1 cellular context compared by ENCODE assay signal in genomic region chr4:186685744-186686143, GRCh38.
TF ChIP-seq lines count a peak whose summit lies in the region.

No MANE protein-coding gene starts in this region.

TF ChIP-seq in HepG2, 621 proteins besides CTCF, POLR2A, EP300 and RAD21 (continued from another document and continues in another):
- no peak for TF ChIP-seq RXRA (CRISPR knock-in tag; IDR thresholded peaks at IDR 0.05)
- TF ChIP-seq RXRB (CRISPR knock-in tag; IDR thresholded peaks at IDR 0.05; ENCODE audit: borderline replicate concordance) = peak; percentile 36; the same call in 1 of the 2 replicates
- TF ChIP-seq MED1 (CRISPR knock-in tag; IDR thresholded peaks at IDR 0.05) = 0 out of 2 replicates have a peak, but pooled peaks have one; percentile 33
- TF ChIP-seq PHF5A (CRISPR knock-in tag; IDR thresholded peaks at IDR 0.05; ENCODE audit: low read depth, unreplicated experiment) = no peak
- TF ChIP-seq, protein P1, sequence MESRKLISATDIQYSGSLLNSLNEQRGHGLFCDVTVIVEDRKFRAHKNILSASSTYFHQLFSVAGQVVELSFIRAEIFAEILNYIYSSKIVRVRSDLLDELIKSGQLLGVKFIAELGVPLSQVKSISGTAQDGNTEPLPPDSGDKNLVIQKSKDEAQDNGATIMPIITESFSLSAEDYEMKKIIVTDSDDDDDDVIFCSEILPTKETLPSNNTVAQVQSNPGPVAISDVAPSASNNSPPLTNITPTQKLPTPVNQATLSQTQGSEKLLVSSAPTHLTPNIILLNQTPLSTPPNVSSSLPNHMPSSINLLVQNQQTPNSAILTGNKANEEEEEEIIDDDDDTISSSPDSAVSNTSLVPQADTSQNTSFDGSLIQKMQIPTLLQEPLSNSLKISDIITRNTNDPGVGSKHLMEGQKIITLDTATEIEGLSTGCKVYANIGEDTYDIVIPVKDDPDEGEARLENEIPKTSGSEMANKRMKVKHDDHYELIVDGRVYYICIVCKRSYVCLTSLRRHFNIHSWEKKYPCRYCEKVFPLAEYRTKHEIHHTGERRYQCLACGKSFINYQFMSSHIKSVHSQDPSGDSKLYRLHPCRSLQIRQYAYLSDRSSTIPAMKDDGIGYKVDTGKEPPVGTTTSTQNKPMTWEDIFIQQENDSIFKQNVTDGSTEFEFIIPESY (CRISPR knock-in tag; IDR thresholded peaks at IDR 0.05) = no peak
- TF ChIP-seq ZNF280B (CRISPR knock-in tag; IDR thresholded peaks at IDR 0.05; ENCODE audit: borderline replicate concordance) = no peak
- TF ChIP-seq XBP1 (CRISPR knock-in tag; IDR thresholded peaks at IDR 0.05) = no peak
- TF ChIP-seq AKAP8 (CRISPR knock-in tag; IDR thresholded peaks at IDR 0.05) = no peak
- no peak for TF ChIP-seq TBX3 (IDR thresholded peaks at IDR 0.05; ENCODE audit: borderline replicate concordance)
- no peak for TF ChIP-seq SUZ12 (IDR thresholded peaks at IDR 0.05; ENCODE audit: low read depth, low read length)
- TF ChIP-seq ZNF609 (CRISPR knock-in tag; IDR thresholded peaks at IDR 0.05; ENCODE audit: borderline replicate concordance) = no peak
- TF ChIP-seq CSRNP1 (CRISPR knock-in tag; IDR thresholded peaks at IDR 0.05) = no peak
- TF ChIP-seq GMEB1 (CRISPR knock-in tag; IDR thresholded peaks at IDR 0.05; ENCODE audit: borderline replicate concordance) = no peak
- no peak for TF ChIP-seq KLF6 (CRISPR knock-in tag; IDR thresholded peaks at IDR 0.05)
- TF ChIP-seq ZKSCAN1 (IDR thresholded peaks at IDR 0.05; ENCODE audit: low read length) = no peak
- TF ChIP-seq NR2F6 (IDR thresholded peaks at IDR 0.05) = no peak
- 0 out of 2 replicates have a peak, but pooled peaks have one; percentile 30 for TF ChIP-seq NR2F6 (CRISPR knock-in tag; IDR thresholded peaks at IDR 0.05)
- TF ChIP-seq, protein P2, sequence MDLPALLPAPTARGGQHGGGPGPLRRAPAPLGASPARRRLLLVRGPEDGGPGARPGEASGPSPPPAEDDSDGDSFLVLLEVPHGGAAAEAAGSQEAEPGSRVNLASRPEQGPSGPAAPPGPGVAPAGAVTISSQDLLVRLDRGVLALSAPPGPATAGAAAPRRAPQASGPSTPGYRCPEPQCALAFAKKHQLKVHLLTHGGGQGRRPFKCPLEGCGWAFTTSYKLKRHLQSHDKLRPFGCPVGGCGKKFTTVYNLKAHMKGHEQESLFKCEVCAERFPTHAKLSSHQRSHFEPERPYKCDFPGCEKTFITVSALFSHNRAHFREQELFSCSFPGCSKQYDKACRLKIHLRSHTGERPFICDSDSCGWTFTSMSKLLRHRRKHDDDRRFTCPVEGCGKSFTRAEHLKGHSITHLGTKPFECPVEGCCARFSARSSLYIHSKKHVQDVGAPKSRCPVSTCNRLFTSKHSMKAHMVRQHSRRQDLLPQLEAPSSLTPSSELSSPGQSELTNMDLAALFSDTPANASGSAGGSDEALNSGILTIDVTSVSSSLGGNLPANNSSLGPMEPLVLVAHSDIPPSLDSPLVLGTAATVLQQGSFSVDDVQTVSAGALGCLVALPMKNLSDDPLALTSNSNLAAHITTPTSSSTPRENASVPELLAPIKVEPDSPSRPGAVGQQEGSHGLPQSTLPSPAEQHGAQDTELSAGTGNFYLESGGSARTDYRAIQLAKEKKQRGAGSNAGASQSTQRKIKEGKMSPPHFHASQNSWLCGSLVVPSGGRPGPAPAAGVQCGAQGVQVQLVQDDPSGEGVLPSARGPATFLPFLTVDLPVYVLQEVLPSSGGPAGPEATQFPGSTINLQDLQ (CRISPR knock-in tag; IDR thresholded peaks at IDR 0.05) = no peak
- TF ChIP-seq EHMT2 (IDR thresholded peaks at IDR 0.05; ENCODE audit: borderline replicate concordance, low read depth, low read length) = no peak
- TF ChIP-seq ATF1 (CRISPR knock-in tag; IDR thresholded peaks at IDR 0.05) = peak; percentile 38; the same call in 1 of the 2 replicates
- TF ChIP-seq AHR (CRISPR knock-in tag; IDR thresholded peaks at IDR 0.05) = no peak
- no peak for TF ChIP-seq NONO (IDR thresholded peaks at IDR 0.05)
- TF ChIP-seq NONO (CRISPR knock-in tag; conservative IDR thresholded peaks at IDR 0.05) = no peak
- TF ChIP-seq, protein P3, sequence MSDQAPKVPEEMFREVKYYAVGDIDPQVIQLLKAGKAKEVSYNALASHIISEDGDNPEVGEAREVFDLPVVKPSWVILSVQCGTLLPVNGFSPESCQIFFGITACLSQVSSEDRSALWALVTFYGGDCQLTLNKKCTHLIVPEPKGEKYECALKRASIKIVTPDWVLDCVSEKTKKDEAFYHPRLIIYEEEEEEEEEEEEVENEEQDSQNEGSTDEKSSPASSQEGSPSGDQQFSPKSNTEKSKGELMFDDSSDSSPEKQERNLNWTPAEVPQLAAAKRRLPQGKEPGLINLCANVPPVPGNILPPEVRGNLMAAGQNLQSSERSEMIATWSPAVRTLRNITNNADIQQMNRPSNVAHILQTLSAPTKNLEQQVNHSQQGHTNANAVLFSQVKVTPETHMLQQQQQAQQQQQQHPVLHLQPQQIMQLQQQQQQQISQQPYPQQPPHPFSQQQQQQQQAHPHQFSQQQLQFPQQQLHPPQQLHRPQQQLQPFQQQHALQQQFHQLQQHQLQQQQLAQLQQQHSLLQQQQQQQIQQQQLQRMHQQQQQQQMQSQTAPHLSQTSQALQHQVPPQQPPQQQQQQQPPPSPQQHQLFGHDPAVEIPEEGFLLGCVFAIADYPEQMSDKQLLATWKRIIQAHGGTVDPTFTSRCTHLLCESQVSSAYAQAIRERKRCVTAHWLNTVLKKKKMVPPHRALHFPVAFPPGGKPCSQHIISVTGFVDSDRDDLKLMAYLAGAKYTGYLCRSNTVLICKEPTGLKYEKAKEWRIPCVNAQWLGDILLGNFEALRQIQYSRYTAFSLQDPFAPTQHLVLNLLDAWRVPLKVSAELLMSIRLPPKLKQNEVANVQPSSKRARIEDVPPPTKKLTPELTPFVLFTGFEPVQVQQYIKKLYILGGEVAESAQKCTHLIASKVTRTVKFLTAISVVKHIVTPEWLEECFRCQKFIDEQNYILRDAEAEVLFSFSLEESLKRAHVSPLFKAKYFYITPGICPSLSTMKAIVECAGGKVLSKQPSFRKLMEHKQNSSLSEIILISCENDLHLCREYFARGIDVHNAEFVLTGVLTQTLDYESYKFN (CRISPR knock-in tag; conservative IDR thresholded peaks at IDR 0.05) = peak; percentile 27; the same call in 1 of the 2 replicates
- TF ChIP-seq, protein P4, sequence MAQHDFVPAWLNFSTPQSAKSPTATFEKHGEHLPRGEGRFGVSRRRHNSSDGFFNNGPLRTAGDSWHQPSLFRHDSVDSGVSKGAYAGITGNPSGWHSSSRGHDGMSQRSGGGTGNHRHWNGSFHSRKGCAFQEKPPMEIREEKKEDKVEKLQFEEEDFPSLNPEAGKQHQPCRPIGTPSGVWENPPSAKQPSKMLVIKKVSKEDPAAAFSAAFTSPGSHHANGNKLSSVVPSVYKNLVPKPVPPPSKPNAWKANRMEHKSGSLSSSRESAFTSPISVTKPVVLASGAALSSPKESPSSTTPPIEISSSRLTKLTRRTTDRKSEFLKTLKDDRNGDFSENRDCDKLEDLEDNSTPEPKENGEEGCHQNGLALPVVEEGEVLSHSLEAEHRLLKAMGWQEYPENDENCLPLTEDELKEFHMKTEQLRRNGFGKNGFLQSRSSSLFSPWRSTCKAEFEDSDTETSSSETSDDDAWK (CRISPR knock-in tag; IDR thresholded peaks at IDR 0.05) = no peak
- no peak for TF ChIP-seq GABPA (IDR thresholded peaks at IDR 0.05; ENCODE audit: low read depth, low read length)
- no peak for TF ChIP-seq GABPA (CRISPR knock-in tag; IDR thresholded peaks at IDR 0.05; ENCODE audit: low read depth)
- TF ChIP-seq NCOA1 (CRISPR knock-in tag; IDR thresholded peaks at IDR 0.05) = no peak
- no peak for TF ChIP-seq TFE3 (CRISPR knock-in tag; IDR thresholded peaks at IDR 0.05)
- TF ChIP-seq, protein P5, sequence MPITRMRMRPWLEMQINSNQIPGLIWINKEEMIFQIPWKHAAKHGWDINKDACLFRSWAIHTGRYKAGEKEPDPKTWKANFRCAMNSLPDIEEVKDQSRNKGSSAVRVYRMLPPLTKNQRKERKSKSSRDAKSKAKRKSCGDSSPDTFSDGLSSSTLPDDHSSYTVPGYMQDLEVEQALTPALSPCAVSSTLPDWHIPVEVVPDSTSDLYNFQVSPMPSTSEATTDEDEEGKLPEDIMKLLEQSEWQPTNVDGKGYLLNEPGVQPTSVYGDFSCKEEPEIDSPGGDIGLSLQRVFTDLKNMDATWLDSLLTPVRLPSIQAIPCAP (CRISPR knock-in tag; IDR thresholded peaks at IDR 0.05; ENCODE audit: low read depth) = no peak
- TF ChIP-seq ATF3 (CRISPR knock-in tag; IDR thresholded peaks at IDR 0.05) = peak; percentile 82
- no peak for TF ChIP-seq SP5 (CRISPR knock-in tag; IDR thresholded peaks at IDR 0.05; ENCODE audit: borderline replicate concordance, low read depth)
